Comparison of ENCODE assay signal across 1 cellular context in genomic region chr9:36400332-36401178, GRCh38.
TF ChIP-seq lines count a peak whose summit lies in the region.

No MANE protein-coding gene starts in this region.

TF ChIP-seq in K562, 482 proteins besides CTCF, POLR2A, EP300 and RAD21 (continued from another document and continues in another):
- TF ChIP-seq GTF3C2 (IDR thresholded peaks at IDR 0.05; ENCODE audit: borderline replicate concordance, extremely low read depth, insufficient read length) (no peak), ZNF778 (CRISPR knock-in tag; IDR thresholded peaks at IDR 0.05) (no peak), KDM4B (IDR thresholded peaks at IDR 0.05; ENCODE audit: borderline replicate concordance in 2 of 2, low read depth in 1 of 2) (no peak), IRF9 (tag; IDR thresholded peaks at IDR 0.05) (no peak), DMBX1 (CRISPR knock-in tag; IDR thresholded peaks at IDR 0.05; ENCODE audit: borderline replicate concordance) (no peak), ZNF707 (CRISPR knock-in tag; conservative IDR thresholded peaks at IDR 0.05) (no peak), ZNF3 (CRISPR knock-in tag; IDR thresholded peaks at IDR 0.05) (no peak), SRSF3 (IDR thresholded peaks at IDR 0.05; ENCODE audit: insufficient read depth, low read length) (no peak), MYC (IDR thresholded peaks at IDR 0.05; ENCODE audit: low read depth, low read length) (peak; percentile 58), MYC (CRISPR knock-in tag; IDR thresholded peaks at IDR 0.05; ENCODE audit: borderline replicate concordance, low read depth) (no peak), SAFB (IDR thresholded peaks at IDR 0.05; ENCODE audit: borderline replicate concordance, low read depth, low read length) (no peak), ZNF407 (IDR thresholded peaks at IDR 0.05; ENCODE audit: low read depth) (no peak), RBM15 (IDR thresholded peaks at IDR 0.05; ENCODE audit: insufficient read depth, low read length) (no peak), NR4A1 (CRISPR knock-in tag; IDR thresholded peaks at IDR 0.05) (no peak), NR4A1 (tag; IDR thresholded peaks at IDR 0.05) (no peak), KLF10 (CRISPR knock-in tag; IDR thresholded peaks at IDR 0.05) (no peak), PPARD (CRISPR knock-in tag; IDR thresholded peaks at IDR 0.05) (no peak), ZNF77 (CRISPR knock-in tag; IDR thresholded peaks at IDR 0.05) (no peak), NUFIP1 (IDR thresholded peaks at IDR 0.05; ENCODE audit: partially characterized antibody) (no peak), BACH1 (tag; IDR thresholded peaks at IDR 0.05) (no peak), POLR2AphosphoS2 (IDR thresholded peaks at IDR 0.05; ENCODE audit: low read length) (no peak), LEF1 (IDR thresholded peaks at IDR 0.05) (no peak), TRIM24 (IDR thresholded peaks at IDR 0.05) (no peak), LCOR (CRISPR knock-in tag; IDR thresholded peaks at IDR 0.05) (no peak), EWSR1 (IDR thresholded peaks at IDR 0.05; ENCODE audit: borderline replicate concordance, low read depth, partially characterized antibody) (no peak), UBTF (IDR thresholded peaks at IDR 0.05; ENCODE audit: borderline replicate concordance in 1 of 2, low read depth in 2 of 2, low read length in 2 of 2) (peak; percentile 56 to 80; a peak in 3 of 4 replicates), NFE2L1 (tag; IDR thresholded peaks at IDR 0.05; ENCODE audit: borderline replicate concordance, low read depth) (no peak), TGIF2 (CRISPR knock-in tag; IDR thresholded peaks at IDR 0.05) (0 out of 2 replicates have a peak, but pooled peaks have one; percentile 59), ZNF644 (tag; IDR thresholded peaks at IDR 0.05; ENCODE audit: low read depth) (no peak), C11orf30 (IDR thresholded peaks at IDR 0.05; ENCODE audit: low read depth) (no peak; the same call in 1 of the 2 replicates), VEZF1 (CRISPR knock-in tag; IDR thresholded peaks at IDR 0.05) (peak; percentile 92; the same call in 1 of the 2 replicates), SRSF1 (IDR thresholded peaks at IDR 0.05; ENCODE audit: low read depth, low read length) (no peak), CTBP1 (IDR thresholded peaks at IDR 0.05; ENCODE audit: borderline replicate concordance) (peak; percentile 92), FOXK2 (conservative IDR thresholded peaks at IDR 0.05 in 1 of 2, IDR thresholded peaks at IDR 0.05 in 1 of 2; ENCODE audit: low read depth in 2 of 2) (peak in 1 of 2 experiments; percentile 87; a peak in 2 of 4 replicates), NELFE (IDR thresholded peaks at IDR 0.05; ENCODE audit: insufficient read depth, insufficient read length) (no peak), KLF1 (tag; IDR thresholded peaks at IDR 0.05) (peak; percentile 71; the same call in 1 of the 2 replicates), CBX3 (IDR thresholded peaks at IDR 0.05; ENCODE audit: borderline replicate concordance in 1 of 2, low read length in 2 of 2) (no peak), SNIP1 (IDR thresholded peaks at IDR 0.05; ENCODE audit: low read depth) (no peak), KDM2B (CRISPR knock-in tag; IDR thresholded peaks at IDR 0.05) (no peak), SMARCA5 (IDR thresholded peaks at IDR 0.05) (no peak), ZFP36 (IDR thresholded peaks at IDR 0.05; ENCODE audit: low read depth, low read length, partially characterized antibody) (no peak), CHD1 (IDR thresholded peaks at IDR 0.05; ENCODE audit: low read length) (no peak), ZNF76 (CRISPR knock-in tag; IDR thresholded peaks at IDR 0.05; ENCODE audit: borderline replicate concordance) (no peak), FUS (optimal IDR thresholded peaks at IDR 0.05; ENCODE audit: low read depth, low read length) (no peak), LARP7 (IDR thresholded peaks at IDR 0.05) (no peak)
- TF ChIP-seq, protein P1, sequence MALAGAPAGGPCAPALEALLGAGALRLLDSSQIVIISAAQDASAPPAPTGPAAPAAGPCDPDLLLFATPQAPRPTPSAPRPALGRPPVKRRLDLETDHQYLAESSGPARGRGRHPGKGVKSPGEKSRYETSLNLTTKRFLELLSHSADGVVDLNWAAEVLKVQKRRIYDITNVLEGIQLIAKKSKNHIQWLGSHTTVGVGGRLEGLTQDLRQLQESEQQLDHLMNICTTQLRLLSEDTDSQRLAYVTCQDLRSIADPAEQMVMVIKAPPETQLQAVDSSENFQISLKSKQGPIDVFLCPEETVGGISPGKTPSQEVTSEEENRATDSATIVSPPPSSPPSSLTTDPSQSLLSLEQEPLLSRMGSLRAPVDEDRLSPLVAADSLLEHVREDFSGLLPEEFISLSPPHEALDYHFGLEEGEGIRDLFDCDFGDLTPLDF (CRISPR knock-in tag; IDR thresholded peaks at IDR 0.05) = no peak
- TF ChIP-seq, protein P2, sequence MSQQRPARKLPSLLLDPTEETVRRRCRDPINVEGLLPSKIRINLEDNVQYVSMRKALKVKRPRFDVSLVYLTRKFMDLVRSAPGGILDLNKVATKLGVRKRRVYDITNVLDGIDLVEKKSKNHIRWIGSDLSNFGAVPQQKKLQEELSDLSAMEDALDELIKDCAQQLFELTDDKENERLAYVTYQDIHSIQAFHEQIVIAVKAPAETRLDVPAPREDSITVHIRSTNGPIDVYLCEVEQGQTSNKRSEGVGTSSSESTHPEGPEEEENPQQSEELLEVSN (IDR thresholded peaks at IDR 0.05; ENCODE audit: borderline replicate concordance in 1 of 2, extremely low read depth in 1 of 2, insufficient read depth in 1 of 2, insufficient read length in 1 of 2, low read depth in 1 of 2, low read length in 1 of 2, poor library complexity in 1 of 2, severe bottlenecking in 1 of 2) = peak; percentile 83 to 90
- TF ChIP-seq, protein P3, sequence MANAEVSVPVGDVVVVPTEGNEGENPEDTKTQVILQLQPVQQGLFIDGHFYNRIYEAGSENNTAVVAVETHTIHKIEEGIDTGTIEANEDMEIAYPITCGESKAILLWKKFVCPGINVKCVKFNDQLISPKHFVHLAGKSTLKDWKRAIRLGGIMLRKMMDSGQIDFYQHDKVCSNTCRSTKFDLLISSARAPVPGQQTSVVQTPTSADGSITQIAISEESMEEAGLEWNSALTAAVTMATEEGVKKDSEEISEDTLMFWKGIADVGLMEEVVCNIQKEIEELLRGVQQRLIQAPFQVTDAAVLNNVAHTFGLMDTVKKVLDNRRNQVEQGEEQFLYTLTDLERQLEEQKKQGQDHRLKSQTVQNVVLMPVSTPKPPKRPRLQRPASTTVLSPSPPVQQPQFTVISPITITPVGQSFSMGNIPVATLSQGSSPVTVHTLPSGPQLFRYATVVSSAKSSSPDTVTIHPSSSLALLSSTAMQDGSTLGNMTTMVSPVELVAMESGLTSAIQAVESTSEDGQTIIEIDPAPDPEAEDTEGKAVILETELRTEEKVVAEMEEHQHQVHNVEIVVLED (CRISPR knock-in tag; IDR thresholded peaks at IDR 0.05) = no peak; the same call in 1 of the 2 replicates
